2 cellular contexts compared by ENCODE assay signal in the genomic region with DNA sequence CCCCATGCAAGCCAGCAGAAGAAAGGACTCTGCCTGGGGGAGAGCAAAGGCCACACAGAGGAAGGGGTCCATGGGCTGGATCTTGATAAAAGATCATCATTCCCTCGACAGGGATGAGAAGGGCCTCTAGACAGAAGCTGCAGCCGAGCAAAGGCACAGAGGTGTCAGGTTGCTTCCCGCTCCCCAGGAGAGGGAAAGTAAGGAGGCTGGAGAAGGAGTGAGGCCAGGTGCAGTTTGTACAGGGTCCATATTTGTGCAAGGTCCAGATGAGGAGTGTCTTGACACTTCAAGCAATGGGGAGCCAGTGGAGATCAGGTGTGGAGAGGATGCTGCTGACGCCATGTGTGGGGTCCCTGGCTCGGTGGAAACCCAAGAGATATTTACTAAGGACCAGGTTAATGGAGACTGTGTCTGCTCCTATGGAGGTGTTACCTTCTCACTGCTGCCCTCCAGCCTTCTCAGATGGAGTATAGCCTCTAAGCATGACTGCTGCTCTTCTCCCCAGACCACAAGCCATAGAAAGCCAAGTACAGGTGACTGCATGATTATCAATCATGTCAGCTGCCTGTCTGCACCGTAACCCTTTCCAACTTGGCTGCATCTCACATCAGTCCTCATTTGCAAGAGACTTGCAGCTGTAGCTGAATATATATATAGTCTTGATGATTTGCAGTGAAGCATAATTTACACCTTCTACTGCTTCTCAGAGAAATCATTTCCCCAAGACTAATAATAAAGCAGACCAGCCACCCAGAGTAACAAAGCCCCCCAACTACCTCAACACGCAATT.
TF ChIP-seq lines count a peak whose summit lies in the region.

No MANE protein-coding gene starts in this region.

TF ChIP-seq in GM23338, 12 proteins besides CTCF, POLR2A, EP300 and RAD21 (continues in another document):
- TF ChIP-seq, protein P1, sequence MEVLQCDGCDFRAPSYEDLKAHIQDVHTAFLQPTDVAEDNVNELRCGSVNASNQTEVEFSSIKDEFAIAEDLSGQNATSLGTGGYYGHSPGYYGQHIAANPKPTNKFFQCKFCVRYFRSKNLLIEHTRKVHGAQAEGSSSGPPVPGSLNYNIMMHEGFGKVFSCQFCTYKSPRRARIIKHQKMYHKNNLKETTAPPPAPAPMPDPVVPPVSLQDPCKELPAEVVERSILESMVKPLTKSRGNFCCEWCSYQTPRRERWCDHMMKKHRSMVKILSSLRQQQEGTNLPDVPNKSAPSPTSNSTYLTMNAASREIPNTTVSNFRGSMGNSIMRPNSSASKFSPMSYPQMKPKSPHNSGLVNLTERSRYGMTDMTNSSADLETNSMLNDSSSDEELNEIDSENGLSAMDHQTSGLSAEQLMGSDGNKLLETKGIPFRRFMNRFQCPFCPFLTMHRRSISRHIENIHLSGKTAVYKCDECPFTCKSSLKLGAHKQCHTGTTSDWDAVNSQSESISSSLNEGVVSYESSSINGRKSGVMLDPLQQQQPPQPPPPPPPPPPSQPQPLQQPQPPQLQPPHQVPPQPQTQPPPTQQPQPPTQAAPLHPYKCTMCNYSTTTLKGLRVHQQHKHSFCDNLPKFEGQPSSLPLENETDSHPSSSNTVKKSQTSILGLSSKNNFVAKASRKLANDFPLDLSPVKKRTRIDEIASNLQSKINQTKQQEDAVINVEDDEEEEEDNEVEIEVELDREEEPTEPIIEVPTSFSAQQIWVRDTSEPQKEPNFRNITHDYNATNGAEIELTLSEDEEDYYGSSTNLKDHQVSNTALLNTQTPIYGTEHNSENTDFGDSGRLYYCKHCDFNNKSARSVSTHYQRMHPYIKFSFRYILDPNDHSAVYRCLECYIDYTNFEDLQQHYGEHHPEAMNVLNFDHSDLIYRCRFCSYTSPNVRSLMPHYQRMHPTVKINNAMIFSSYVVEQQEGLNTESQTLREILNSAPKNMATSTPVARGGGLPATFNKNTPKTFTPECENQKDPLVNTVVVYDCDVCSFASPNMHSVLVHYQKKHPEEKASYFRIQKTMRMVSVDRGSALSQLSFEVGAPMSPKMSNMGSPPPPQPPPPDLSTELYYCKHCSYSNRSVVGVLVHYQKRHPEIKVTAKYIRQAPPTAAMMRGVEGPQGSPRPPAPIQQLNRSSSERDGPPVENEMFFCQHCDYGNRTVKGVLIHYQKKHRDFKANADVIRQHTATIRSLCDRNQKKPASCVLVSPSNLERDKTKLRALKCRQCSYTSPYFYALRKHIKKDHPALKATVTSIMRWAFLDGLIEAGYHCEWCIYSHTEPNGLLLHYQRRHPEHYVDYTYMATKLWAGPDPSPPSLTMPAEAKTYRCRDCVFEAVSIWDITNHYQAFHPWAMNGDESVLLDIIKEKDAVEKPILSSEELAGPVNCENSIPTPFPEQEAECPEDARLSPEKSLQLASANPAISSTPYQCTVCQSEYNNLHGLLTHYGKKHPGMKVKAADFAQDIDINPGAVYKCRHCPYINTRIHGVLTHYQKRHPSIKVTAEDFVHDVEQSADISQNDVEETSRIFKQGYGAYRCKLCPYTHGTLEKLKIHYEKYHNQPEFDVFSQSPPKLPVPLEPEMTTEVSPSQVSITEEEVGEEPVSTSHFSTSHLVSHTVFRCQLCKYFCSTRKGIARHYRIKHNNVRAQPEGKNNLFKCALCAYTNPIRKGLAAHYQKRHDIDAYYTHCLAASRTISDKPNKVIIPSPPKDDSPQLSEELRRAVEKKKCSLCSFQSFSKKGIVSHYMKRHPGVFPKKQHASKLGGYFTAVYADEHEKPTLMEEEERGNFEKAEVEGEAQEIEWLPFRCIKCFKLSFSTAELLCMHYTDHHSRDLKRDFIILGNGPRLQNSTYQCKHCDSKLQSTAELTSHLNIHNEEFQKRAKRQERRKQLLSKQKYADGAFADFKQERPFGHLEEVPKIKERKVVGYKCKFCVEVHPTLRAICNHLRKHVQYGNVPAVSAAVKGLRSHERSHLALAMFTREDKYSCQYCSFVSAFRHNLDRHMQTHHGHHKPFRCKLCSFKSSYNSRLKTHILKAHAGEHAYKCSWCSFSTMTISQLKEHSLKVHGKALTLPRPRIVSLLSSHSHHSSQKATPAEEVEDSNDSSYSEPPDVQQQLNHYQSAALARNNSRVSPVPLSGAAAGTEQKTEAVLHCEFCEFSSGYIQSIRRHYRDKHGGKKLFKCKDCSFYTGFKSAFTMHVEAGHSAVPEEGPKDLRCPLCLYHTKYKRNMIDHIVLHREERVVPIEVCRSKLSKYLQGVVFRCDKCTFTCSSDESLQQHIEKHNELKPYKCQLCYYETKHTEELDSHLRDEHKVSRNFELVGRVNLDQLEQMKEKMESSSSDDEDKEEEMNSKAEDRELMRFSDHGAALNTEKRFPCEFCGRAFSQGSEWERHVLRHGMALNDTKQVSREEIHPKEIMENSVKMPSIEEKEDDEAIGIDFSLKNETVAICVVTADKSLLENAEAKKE (CRISPR knock-in tag; IDR thresholded peaks at IDR 0.05), result no peak
- no peak for TF ChIP-seq POLR2AphosphoS5 (IDR thresholded peaks at IDR 0.05; ENCODE audit: low read depth)
- no peak for TF ChIP-seq ZNF114 (CRISPR knock-in tag; IDR thresholded peaks at IDR 0.05)
- TF ChIP-seq, protein P2, sequence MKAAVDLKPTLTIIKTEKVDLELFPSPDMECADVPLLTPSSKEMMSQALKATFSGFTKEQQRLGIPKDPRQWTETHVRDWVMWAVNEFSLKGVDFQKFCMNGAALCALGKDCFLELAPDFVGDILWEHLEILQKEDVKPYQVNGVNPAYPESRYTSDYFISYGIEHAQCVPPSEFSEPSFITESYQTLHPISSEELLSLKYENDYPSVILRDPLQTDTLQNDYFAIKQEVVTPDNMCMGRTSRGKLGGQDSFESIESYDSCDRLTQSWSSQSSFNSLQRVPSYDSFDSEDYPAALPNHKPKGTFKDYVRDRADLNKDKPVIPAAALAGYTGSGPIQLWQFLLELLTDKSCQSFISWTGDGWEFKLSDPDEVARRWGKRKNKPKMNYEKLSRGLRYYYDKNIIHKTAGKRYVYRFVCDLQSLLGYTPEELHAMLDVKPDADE (IDR thresholded peaks at IDR 0.05), result no peak
- no peak for TF ChIP-seq JUNB (IDR thresholded peaks at IDR 0.05; ENCODE audit: unreplicated experiment)
- TF ChIP-seq NANOG (IDR thresholded peaks at IDR 0.05; ENCODE audit: borderline replicate concordance), result no peak
- no peak for TF ChIP-seq EZH2 (IDR thresholded peaks at IDR 0.05; ENCODE audit: low read depth, unreplicated experiment)

TF ChIP-seq in WTC11, 78 proteins besides CTCF, POLR2A, EP300 and RAD21:
- TF ChIP-seq, protein P3, sequence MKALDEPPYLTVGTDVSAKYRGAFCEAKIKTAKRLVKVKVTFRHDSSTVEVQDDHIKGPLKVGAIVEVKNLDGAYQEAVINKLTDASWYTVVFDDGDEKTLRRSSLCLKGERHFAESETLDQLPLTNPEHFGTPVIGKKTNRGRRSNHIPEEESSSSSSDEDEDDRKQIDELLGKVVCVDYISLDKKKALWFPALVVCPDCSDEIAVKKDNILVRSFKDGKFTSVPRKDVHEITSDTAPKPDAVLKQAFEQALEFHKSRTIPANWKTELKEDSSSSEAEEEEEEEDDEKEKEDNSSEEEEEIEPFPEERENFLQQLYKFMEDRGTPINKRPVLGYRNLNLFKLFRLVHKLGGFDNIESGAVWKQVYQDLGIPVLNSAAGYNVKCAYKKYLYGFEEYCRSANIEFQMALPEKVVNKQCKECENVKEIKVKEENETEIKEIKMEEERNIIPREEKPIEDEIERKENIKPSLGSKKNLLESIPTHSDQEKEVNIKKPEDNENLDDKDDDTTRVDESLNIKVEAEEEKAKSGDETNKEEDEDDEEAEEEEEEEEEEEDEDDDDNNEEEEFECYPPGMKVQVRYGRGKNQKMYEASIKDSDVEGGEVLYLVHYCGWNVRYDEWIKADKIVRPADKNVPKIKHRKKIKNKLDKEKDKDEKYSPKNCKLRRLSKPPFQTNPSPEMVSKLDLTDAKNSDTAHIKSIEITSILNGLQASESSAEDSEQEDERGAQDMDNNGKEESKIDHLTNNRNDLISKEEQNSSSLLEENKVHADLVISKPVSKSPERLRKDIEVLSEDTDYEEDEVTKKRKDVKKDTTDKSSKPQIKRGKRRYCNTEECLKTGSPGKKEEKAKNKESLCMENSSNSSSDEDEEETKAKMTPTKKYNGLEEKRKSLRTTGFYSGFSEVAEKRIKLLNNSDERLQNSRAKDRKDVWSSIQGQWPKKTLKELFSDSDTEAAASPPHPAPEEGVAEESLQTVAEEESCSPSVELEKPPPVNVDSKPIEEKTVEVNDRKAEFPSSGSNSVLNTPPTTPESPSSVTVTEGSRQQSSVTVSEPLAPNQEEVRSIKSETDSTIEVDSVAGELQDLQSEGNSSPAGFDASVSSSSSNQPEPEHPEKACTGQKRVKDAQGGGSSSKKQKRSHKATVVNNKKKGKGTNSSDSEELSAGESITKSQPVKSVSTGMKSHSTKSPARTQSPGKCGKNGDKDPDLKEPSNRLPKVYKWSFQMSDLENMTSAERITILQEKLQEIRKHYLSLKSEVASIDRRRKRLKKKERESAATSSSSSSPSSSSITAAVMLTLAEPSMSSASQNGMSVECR (CRISPR knock-in tag; IDR thresholded peaks at IDR 0.05; ENCODE audit: borderline replicate concordance), result no peak
- TF ChIP-seq, protein P4, sequence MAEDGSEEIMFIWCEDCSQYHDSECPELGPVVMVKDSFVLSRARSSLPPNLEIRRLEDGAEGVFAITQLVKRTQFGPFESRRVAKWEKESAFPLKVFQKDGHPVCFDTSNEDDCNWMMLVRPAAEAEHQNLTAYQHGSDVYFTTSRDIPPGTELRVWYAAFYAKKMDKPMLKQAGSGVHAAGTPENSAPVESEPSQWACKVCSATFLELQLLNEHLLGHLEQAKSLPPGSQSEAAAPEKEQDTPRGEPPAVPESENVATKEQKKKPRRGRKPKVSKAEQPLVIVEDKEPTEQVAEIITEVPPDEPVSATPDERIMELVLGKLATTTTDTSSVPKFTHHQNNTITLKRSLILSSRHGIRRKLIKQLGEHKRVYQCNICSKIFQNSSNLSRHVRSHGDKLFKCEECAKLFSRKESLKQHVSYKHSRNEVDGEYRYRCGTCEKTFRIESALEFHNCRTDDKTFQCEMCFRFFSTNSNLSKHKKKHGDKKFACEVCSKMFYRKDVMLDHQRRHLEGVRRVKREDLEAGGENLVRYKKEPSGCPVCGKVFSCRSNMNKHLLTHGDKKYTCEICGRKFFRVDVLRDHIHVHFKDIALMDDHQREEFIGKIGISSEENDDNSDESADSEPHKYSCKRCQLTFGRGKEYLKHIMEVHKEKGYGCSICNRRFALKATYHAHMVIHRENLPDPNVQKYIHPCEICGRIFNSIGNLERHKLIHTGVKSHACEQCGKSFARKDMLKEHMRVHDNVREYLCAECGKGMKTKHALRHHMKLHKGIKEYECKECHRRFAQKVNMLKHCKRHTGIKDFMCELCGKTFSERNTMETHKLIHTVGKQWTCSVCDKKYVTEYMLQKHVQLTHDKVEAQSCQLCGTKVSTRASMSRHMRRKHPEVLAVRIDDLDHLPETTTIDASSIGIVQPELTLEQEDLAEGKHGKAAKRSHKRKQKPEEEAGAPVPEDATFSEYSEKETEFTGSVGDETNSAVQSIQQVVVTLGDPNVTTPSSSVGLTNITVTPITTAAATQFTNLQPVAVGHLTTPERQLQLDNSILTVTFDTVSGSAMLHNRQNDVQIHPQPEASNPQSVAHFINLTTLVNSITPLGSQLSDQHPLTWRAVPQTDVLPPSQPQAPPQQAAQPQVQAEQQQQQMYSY (CRISPR knock-in tag; IDR thresholded peaks at IDR 0.05), result no peak
- TF ChIP-seq ETV6 (CRISPR knock-in tag; IDR thresholded peaks at IDR 0.05), result no peak
- TF ChIP-seq, protein P5, sequence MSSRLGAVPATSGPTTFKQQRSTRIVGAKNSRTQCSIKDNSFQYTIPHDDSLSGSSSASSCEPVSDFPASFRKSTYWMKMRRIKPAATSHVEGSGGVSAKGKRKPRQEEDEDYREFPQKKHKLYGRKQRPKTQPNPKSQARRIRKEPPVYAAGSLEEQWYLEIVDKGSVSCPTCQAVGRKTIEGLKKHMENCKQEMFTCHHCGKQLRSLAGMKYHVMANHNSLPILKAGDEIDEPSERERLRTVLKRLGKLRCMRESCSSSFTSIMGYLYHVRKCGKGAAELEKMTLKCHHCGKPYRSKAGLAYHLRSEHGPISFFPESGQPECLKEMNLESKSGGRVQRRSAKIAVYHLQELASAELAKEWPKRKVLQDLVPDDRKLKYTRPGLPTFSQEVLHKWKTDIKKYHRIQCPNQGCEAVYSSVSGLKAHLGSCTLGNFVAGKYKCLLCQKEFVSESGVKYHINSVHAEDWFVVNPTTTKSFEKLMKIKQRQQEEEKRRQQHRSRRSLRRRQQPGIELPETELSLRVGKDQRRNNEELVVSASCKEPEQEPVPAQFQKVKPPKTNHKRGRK (CRISPR knock-in tag; IDR thresholded peaks at IDR 0.05; ENCODE audit: borderline replicate concordance), result no peak
- no peak for TF ChIP-seq GRHL2 (CRISPR knock-in tag; IDR thresholded peaks at IDR 0.05; ENCODE audit: insufficient replicate concordance, severe bottlenecking)
- TF ChIP-seq ZNF416 (CRISPR knock-in tag; IDR thresholded peaks at IDR 0.05), result no peak
- TF ChIP-seq, protein P6, sequence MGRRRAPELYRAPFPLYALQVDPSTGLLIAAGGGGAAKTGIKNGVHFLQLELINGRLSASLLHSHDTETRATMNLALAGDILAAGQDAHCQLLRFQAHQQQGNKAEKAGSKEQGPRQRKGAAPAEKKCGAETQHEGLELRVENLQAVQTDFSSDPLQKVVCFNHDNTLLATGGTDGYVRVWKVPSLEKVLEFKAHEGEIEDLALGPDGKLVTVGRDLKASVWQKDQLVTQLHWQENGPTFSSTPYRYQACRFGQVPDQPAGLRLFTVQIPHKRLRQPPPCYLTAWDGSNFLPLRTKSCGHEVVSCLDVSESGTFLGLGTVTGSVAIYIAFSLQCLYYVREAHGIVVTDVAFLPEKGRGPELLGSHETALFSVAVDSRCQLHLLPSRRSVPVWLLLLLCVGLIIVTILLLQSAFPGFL (CRISPR knock-in tag; IDR thresholded peaks at IDR 0.05; ENCODE audit: borderline replicate concordance), result no peak
- no peak for TF ChIP-seq ZNF121 (CRISPR knock-in tag; IDR thresholded peaks at IDR 0.05)
